ENCODE assay signal across 2 cellular contexts in the genomic region with DNA sequence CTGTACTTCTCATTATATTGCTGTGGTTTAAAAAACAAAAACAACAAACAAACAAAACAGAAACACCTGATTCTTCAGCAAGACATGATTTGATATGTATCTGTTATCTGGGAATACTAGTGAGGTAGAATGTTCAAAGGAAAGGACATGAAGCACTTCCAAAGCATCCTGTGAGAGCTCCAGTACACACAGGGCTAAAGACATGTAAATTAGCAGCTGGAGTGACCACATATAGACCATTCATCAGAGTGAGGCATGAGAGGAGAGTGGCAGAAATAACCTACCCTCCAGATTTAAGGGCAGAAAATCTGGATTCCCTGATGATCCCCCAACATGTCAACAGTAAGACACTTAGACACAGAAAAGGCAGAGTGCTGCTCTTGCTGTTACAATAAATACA.
TF ChIP-seq lines count a peak whose summit lies in the region.

No MANE protein-coding gene starts in this region.

TF ChIP-seq in H1, 55 proteins besides CTCF, POLR2A, EP300 and RAD21 (continued from another document):
- TF ChIP-seq HDAC2 (IDR thresholded peaks at IDR 0.05; ENCODE audit: borderline replicate concordance in 1 of 2, low read depth in 2 of 2, low read length in 2 of 2) (no peak), KDM1A (IDR thresholded peaks at IDR 0.05; ENCODE audit: borderline replicate concordance, low read length) (no peak), TAF7 (optimal IDR thresholded peaks at IDR 0.05; ENCODE audit: borderline replicate concordance, low read depth, low read length) (no peak), BRCA1 (IDR thresholded peaks at IDR 0.05; ENCODE audit: low read depth, low read length) (no peak), CTBP2 (IDR thresholded peaks at IDR 0.05; ENCODE audit: borderline replicate concordance, insufficient read depth, insufficient read length, low read length) (no peak), CHD1 (IDR thresholded peaks at IDR 0.05; ENCODE audit: low read depth, low read length) (no peak), PHF8 (conservative IDR thresholded peaks at IDR 0.05; ENCODE audit: low read depth, low read length) (no peak), ZNF274 (IDR thresholded peaks at IDR 0.05; ENCODE audit: borderline replicate concordance, extremely low read depth, low read length) (no peak), YY1 (IDR thresholded peaks at IDR 0.05; ENCODE audit: low read depth, low read length) (no peak), CREB1 (IDR thresholded peaks at IDR 0.05) (no peak)

TF ChIP-seq in SK-N-SH, 30 proteins besides CTCF, POLR2A, EP300 and RAD21 (continued from another document):
- TF ChIP-seq, protein P1, sequence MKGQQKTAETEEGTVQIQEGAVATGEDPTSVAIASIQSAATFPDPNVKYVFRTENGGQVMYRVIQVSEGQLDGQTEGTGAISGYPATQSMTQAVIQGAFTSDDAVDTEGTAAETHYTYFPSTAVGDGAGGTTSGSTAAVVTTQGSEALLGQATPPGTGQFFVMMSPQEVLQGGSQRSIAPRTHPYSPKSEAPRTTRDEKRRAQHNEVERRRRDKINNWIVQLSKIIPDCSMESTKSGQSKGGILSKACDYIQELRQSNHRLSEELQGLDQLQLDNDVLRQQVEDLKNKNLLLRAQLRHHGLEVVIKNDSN (IDR thresholded peaks at IDR 0.05; ENCODE audit: borderline replicate concordance, low read depth) = no peak
- no peak for TF ChIP-seq JUND (IDR thresholded peaks at IDR 0.05)
- TF ChIP-seq NRF1 (IDR thresholded peaks at IDR 0.05; ENCODE audit: low read depth, low read length) = no peak
- no peak for TF ChIP-seq YY1 (IDR thresholded peaks at IDR 0.05; ENCODE audit: low read depth)
- TF ChIP-seq, protein P2, sequence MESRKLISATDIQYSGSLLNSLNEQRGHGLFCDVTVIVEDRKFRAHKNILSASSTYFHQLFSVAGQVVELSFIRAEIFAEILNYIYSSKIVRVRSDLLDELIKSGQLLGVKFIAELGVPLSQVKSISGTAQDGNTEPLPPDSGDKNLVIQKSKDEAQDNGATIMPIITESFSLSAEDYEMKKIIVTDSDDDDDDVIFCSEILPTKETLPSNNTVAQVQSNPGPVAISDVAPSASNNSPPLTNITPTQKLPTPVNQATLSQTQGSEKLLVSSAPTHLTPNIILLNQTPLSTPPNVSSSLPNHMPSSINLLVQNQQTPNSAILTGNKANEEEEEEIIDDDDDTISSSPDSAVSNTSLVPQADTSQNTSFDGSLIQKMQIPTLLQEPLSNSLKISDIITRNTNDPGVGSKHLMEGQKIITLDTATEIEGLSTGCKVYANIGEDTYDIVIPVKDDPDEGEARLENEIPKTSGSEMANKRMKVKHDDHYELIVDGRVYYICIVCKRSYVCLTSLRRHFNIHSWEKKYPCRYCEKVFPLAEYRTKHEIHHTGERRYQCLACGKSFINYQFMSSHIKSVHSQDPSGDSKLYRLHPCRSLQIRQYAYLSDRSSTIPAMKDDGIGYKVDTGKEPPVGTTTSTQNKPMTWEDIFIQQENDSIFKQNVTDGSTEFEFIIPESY (IDR thresholded peaks at IDR 0.05; ENCODE audit: borderline replicate concordance, low read depth) = no peak
- TF ChIP-seq SIN3A (IDR thresholded peaks at IDR 0.05; ENCODE audit: borderline replicate concordance, low read depth, low read length) = no peak
- TF ChIP-seq, protein P3, sequence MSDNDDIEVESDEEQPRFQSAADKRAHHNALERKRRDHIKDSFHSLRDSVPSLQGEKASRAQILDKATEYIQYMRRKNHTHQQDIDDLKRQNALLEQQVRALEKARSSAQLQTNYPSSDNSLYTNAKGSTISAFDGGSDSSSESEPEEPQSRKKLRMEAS (IDR thresholded peaks at IDR 0.05; ENCODE audit: low read depth) = no peak
- TF ChIP-seq IRF3 (IDR thresholded peaks at IDR 0.05; ENCODE audit: low read depth, low read length) = no peak
- no peak for TF ChIP-seq SMC3 (IDR thresholded peaks at IDR 0.05; ENCODE audit: low read depth, low read length)
- TF ChIP-seq TEAD4 (IDR thresholded peaks at IDR 0.05; ENCODE audit: borderline replicate concordance, insufficient read depth) = no peak
- TF ChIP-seq, protein P4, sequence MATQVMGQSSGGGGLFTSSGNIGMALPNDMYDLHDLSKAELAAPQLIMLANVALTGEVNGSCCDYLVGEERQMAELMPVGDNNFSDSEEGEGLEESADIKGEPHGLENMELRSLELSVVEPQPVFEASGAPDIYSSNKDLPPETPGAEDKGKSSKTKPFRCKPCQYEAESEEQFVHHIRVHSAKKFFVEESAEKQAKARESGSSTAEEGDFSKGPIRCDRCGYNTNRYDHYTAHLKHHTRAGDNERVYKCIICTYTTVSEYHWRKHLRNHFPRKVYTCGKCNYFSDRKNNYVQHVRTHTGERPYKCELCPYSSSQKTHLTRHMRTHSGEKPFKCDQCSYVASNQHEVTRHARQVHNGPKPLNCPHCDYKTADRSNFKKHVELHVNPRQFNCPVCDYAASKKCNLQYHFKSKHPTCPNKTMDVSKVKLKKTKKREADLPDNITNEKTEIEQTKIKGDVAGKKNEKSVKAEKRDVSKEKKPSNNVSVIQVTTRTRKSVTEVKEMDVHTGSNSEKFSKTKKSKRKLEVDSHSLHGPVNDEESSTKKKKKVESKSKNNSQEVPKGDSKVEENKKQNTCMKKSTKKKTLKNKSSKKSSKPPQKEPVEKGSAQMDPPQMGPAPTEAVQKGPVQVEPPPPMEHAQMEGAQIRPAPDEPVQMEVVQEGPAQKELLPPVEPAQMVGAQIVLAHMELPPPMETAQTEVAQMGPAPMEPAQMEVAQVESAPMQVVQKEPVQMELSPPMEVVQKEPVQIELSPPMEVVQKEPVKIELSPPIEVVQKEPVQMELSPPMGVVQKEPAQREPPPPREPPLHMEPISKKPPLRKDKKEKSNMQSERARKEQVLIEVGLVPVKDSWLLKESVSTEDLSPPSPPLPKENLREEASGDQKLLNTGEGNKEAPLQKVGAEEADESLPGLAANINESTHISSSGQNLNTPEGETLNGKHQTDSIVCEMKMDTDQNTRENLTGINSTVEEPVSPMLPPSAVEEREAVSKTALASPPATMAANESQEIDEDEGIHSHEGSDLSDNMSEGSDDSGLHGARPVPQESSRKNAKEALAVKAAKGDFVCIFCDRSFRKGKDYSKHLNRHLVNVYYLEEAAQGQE (IDR thresholded peaks at IDR 0.05; ENCODE audit: low read depth, low read length) = no peak
- no peak for TF ChIP-seq NFIC (IDR thresholded peaks at IDR 0.05; ENCODE audit: borderline replicate concordance)
- no peak for TF ChIP-seq FOXM1 (IDR thresholded peaks at IDR 0.05; ENCODE audit: low read depth)
- TF ChIP-seq RFX5 (IDR thresholded peaks at IDR 0.05; ENCODE audit: low read length) = no peak
